In the genomic region with DNA sequence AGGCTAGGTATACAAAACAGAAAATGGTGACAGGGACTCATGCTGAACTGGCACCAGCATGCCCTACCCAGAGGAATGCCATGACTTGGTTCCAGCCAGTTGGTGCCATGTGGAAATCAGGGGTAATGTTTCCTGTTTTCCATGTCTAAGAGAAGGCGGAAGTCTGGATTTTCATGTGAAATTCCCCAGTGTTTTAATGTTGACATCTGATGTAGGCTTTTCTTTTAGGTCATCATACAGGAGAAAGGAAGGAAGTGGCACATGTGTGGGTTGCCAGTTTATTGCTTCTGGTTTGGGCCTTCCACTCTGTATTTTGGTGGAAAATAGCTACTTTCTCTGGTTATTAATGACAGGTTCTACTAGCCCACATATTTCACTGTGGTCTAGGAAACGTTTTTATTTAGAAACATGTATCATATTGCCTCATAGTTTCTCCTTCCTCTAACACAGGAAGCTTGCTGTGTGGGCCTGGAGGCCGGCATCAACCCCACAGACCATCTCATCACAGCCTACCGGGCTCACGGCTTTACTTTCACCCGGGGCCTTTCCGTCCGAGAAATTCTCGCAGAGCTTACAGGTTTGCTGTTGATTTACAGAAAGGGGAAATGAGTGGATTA, we compare ENCODE assay signal across 12 cellular contexts. TPM values are rescaled to one million over a fixed set of nuclear protein-coding genes. Genes with fewer than 3 reads are reported as not detected.
DNase-seq lines count a peak whose midpoint lies in the region; ATAC-seq and TF ChIP-seq lines count a peak whose summit lies in the region.
"Had no signal": no experiment of that assay in that cellular context is flagged by ENCODE, and none has a peak within 500 bp of the region (broad histone marks: within the 10 kb centered on the region; RNA-seq: fewer than 3 reads in every experiment).

No MANE protein-coding gene starts in this region.

- peak overlapping the region; percentile 88 for H3K27ac Mint-ChIP-seq in activated naive CD8-positive, alpha-beta T cell treated with anti-CD3 and anti-CD28 coated beads, Interleukin-2, amount 50 U/mL, for 24 hours

- peaks cover 23% of the 10 kb centered on the region for H3K36me3 ChIP-seq in mammary epithelial cell (ENCODE audit: insufficient read depth, low read length)

- H3K79me2 ChIP-seq in mammary epithelial cell (ENCODE audit: insufficient read depth, low read length): peaks cover 29% of the 10 kb centered on the region
- H3K79me2 ChIP-seq: parathyroid adenoma had no signal

- H3K4me3 ChIP-seq in mammary epithelial cell (replicated peaks in 1 of 3; ENCODE audit: insufficient read depth in 1 of 3, low read depth in 2 of 3, low read length in 3 of 3): no peak overlapping the region
- H3K4me3 ChIP-seq: thyroid gland had no signal

- peak; percentile 7 for DNase-seq in activated naive CD8-positive, alpha-beta T cell treated with anti-CD3 and anti-CD28 coated beads, Interleukin-2, amount 50 U/mL, for 24 hours
- DNase-seq in mammary epithelial cell (no peak), NCI-H1105 treated with DMSO at 0.1 percent for 48 hours (lab: John Stamatoyannopoulos, UW) (no peak), HEK293T (ENCODE audit: extremely low spot score) (no peak)
- DNase-seq in activated CD4-positive, CD25-positive, alpha-beta regulatory T cell (lab: John Stamatoyannopoulos, UW): no peak
- DNase-seq: foreskin fibroblast; NK-92 treated with Interleukin-12 subunit alpha and Interleukin-12 subunit beta, amount 100 ng/mL, for 24 hours; thyroid gland had no signal

- no peaks in the 10 kb centered on the region for H3K4me1 ChIP-seq in mammary epithelial cell (ENCODE audit: insufficient read depth, low read length)
- H3K4me1 ChIP-seq: parathyroid adenoma, thyroid gland had no signal

- no TSS peak for BruUV-seq in mammary epithelial cell (replicated peaks; lab: Mats Ljungman, UMichigan)

- CTCF ChIA-PET in mammary epithelial cell (lab: Charles Lee; ENCODE audit: low non-redundant PET) (no interaction called here), HEK293T (lab: Yijun Ruan, JAX) (no interaction called here)

- H4K20me1 ChIP-seq in mammary epithelial cell (ENCODE audit: insufficient read depth, low read length): no peaks in the 10 kb centered on the region

- WGBS in mammary epithelial cell (ENCODE audit: low coverage, missing lambda C conversion rate): 78% methylated on average over 9 of the region's 9 CpGs

- no peak overlapping the region for H3K27ac ChIP-seq in mammary epithelial cell (ENCODE audit: insufficient read depth, low read depth, low read length)
- H3K27ac ChIP-seq: parathyroid adenoma, thyroid gland had no signal

- no peaks in the 10 kb centered on the region for H3K27me3 ChIP-seq in mammary epithelial cell (ENCODE audit: insufficient read depth, low read length)
- H3K27me3 ChIP-seq: thyroid gland had no signal

- TF ChIP-seq CTCF in mammary epithelial cell (conservative IDR thresholded peaks at IDR 0.05 in 1 of 2, IDR thresholded peaks at IDR 0.05 in 1 of 2; ENCODE audit: extremely low read depth in 1 of 2, insufficient read depth in 1 of 2, low read depth in 1 of 2, low read length in 2 of 2): no peak

- POLR2A ChIA-PET in HEK293T (lab: Yijun Ruan, JAX): no interaction called here

- in situ Hi-C loops in mammary epithelial cell (cut with MboI; ENCODE audit: low sequenced_read_pairs in 2 of 2): loop anchor here in 1 of 2 donors (25.0 kb wide), 1 partner anchor 186 kb away; no protein-coding TSS in a partner anchor

- no peaks in the 10 kb centered on the region for H3K9me3 Mint-ChIP-seq in activated naive CD8-positive, alpha-beta T cell treated with anti-CD3 and anti-CD28 coated beads, Interleukin-2, amount 50 U/mL, for 24 hours

- no peaks in the 10 kb centered on the region for H3K9me3 ChIP-seq in mammary epithelial cell (replicated peaks; ENCODE audit: insufficient read depth, low read length)
- H3K9me3 ChIP-seq: thyroid gland had no signal

- intact Hi-C loops in mammary epithelial cell (cut with micrococcal nuclease): no loop called here

- peak; percentile 96 for ATAC-seq in GM18498 (IDR thresholded peaks at IDR 0.05; ENCODE audit: unreplicated experiment)
- ATAC-seq in GM21381 (IDR thresholded peaks at IDR 0.05; ENCODE audit: unreplicated experiment): peak; percentile 93
- peak; percentile 89 for ATAC-seq in HG03378 (IDR thresholded peaks at IDR 0.05; ENCODE audit: unreplicated experiment)
- peak; percentile 88 for ATAC-seq in activated naive CD8-positive, alpha-beta T cell treated with anti-CD3 and anti-CD28 coated beads, Interleukin-2, amount 50 U/mL, for 24 hours

- peaks cover 36% of the 10 kb centered on the region for H3K4me1 Mint-ChIP-seq in activated naive CD8-positive, alpha-beta T cell treated with anti-CD3 and anti-CD28 coated beads, Interleukin-2, amount 50 U/mL, for 24 hours

- H3K27me3 Mint-ChIP-seq in activated naive CD8-positive, alpha-beta T cell treated with anti-CD3 and anti-CD28 coated beads, Interleukin-2, amount 50 U/mL, for 24 hours: no peaks in the 10 kb centered on the region

- no peak overlapping the region for H2AFZ ChIP-seq in mammary epithelial cell (ENCODE audit: low read depth, low read length)
- H2AFZ ChIP-seq: parathyroid adenoma had no signal

- H3K4me2 ChIP-seq in mammary epithelial cell (ENCODE audit: insufficient read depth, low read depth, low read length): no peak overlapping the region

- H3K4me3 Mint-ChIP-seq in activated naive CD8-positive, alpha-beta T cell treated with anti-CD3 and anti-CD28 coated beads, Interleukin-2, amount 50 U/mL, for 24 hours: peak overlapping the region; percentile 59

- H3K36me3 Mint-ChIP-seq in activated naive CD8-positive, alpha-beta T cell treated with anti-CD3 and anti-CD28 coated beads, Interleukin-2, amount 50 U/mL, for 24 hours (ENCODE audit: low read depth): peaks cover 33% of the 10 kb centered on the region

- no peak overlapping the region for H3K9ac ChIP-seq in mammary epithelial cell (ENCODE audit: insufficient read depth, low read length)
- H3K9ac ChIP-seq: parathyroid adenoma had no signal

- dilution Hi-C loops in mammary epithelial cell (cut with HindIII; ENCODE audit: low sequenced_read_pairs): no loop called here

TF ChIP-seq in HEK293T, 16 proteins besides CTCF, POLR2A, EP300 and RAD21:
- TF ChIP-seq TARDBP (IDR thresholded peaks at IDR 0.05) (no peak), FOXM1 (IDR thresholded peaks at IDR 0.05; ENCODE audit: borderline replicate concordance) (no peak), ZNF384 (IDR thresholded peaks at IDR 0.05) (no peak), NFRKB (IDR thresholded peaks at IDR 0.05) (no peak), FOXA1 (IDR thresholded peaks at IDR 0.05) (no peak), SUZ12 (IDR thresholded peaks at IDR 0.05) (no peak), FOXK2 (IDR thresholded peaks at IDR 0.05) (no peak), CTBP1 (IDR thresholded peaks at IDR 0.05; ENCODE audit: borderline replicate concordance) (no peak), LEF1 (IDR thresholded peaks at IDR 0.05; ENCODE audit: borderline replicate concordance) (no peak), SP1 (IDR thresholded peaks at IDR 0.05) (no peak), ARNT (IDR thresholded peaks at IDR 0.05) (no peak), ELF4 (IDR thresholded peaks at IDR 0.05) (no peak), L3MBTL2 (conservative IDR thresholded peaks at IDR 0.05) (no peak), BHLHE40 (IDR thresholded peaks at IDR 0.05; ENCODE audit: borderline replicate concordance) (no peak), HDGF (IDR thresholded peaks at IDR 0.05; ENCODE audit: borderline replicate concordance) (no peak)
- TF ChIP-seq, protein P1, sequence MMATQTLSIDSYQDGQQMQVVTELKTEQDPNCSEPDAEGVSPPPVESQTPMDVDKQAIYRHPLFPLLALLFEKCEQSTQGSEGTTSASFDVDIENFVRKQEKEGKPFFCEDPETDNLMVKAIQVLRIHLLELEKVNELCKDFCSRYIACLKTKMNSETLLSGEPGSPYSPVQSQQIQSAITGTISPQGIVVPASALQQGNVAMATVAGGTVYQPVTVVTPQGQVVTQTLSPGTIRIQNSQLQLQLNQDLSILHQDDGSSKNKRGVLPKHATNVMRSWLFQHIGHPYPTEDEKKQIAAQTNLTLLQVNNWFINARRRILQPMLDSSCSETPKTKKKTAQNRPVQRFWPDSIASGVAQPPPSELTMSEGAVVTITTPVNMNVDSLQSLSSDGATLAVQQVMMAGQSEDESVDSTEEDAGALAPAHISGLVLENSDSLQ (IDR thresholded peaks at IDR 0.05): no peak

RNA-seq across cellular contexts. Expression of a gene that starts 7.2 kb away (rescaled TPM):
- total RNA-seq in mammary epithelial cell: 100 to 1,000 TPM in 1 of 2 donors, 10 to 100 TPM in 1; 48.8 to 176 TPM
- polyA plus RNA-seq in mammary epithelial cell: 175 TPM
- 181 TPM for polyA minus RNA-seq in mammary epithelial cell
